Comparison of ENCODE assay signal across 31 cellular contexts in the genomic region with DNA sequence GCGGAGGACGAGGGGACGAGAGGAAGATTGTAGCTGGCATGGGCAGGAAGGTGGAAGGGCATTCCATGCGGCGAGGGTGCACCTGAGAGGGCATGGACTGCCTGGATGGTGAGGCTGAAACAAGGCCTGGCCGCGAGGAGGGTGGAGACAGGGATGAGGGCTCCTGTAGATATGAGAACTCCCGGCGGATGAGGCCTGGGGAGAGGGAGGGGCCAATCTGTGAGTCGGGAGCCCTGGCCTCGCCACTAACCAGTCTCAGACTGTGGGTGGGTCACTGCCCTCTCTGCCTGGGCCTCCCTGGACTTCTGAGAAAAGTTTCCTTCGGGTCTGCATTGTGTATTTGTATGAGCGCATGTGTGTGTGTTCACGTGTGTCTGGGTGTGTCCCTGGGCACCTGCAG. TPM values are rescaled to one million over a fixed set of nuclear protein-coding genes. Genes with fewer than 3 reads are reported as not detected.
"Had no signal": no experiment of that assay in that cellular context is flagged by ENCODE, and none has a peak within 500 bp of the region (broad histone marks: within the 10 kb centered on the region; RNA-seq: fewer than 3 reads in every experiment).

No MANE protein-coding gene starts in this region.

- H3K36me3 Mint-ChIP-seq: stimulated activated memory B cell treated with anti-CD40 and anti-IgM and Interleukin-4, amounts not matched to agents 10 μg/mL and 1 μg/mL and 100 μg/mL, for 72 hours had no signal

- H3K27me3 ChIP-seq: ovary, right lobe of liver, testis, thyroid gland had no signal

- H3K4me3 ChIP-seq: hepatocyte, lower lobe of right lung, ovary, right atrium auricular region, right lobe of liver, smooth muscle cell, stomach, testis, thyroid gland, transverse colon, upper lobe of left lung, vagina had no signal

- H3K9me3 ChIP-seq: lower lobe of right lung, ovary, right atrium auricular region, right lobe of liver, stomach, testis, thyroid gland, transverse colon, upper lobe of left lung, vagina had no signal

- H3K79me2 ChIP-seq: hepatocyte had no signal

- ATAC-seq: left cardiac atrium; left lobe of liver; lower lobe of right lung; naive thymus-derived CD8-positive, alpha-beta T cell; right lobe of liver; stimulated activated memory B cell treated with anti-CD40 and anti-IgM and Interleukin-4, amounts not matched to agents 10 μg/mL and 1 μg/mL and 100 μg/mL, for 72 hours; stimulated activated naive CD8-positive, alpha-beta T cell treated with anti-CD3 and anti-CD28 coated beads, Interleukin-15, Interleukin-2, amounts not matched to agents 100 U/mL and 50 U/mL, for 24 hours had no signal

- H3K4me3 Mint-ChIP-seq: naive thymus-derived CD8-positive, alpha-beta T cell; nephron; neural crest cell; stimulated activated memory B cell treated with anti-CD40 and anti-IgM and Interleukin-4, amounts not matched to agents 10 μg/mL and 1 μg/mL and 100 μg/mL, for 72 hours had no signal

- H3K27ac Mint-ChIP-seq: naive thymus-derived CD8-positive, alpha-beta T cell; nephron; progenitor cell of endocrine pancreas; stimulated activated memory B cell treated with anti-CD40 and anti-IgM and Interleukin-4, amounts not matched to agents 10 μg/mL and 1 μg/mL and 100 μg/mL, for 72 hours had no signal

- H3K4me1 ChIP-seq: right lobe of liver had no signal

- H3K27ac ChIP-seq: hepatocyte, lower lobe of right lung, ovary, right atrium auricular region, right lobe of liver, stomach, testis, thyroid gland, transverse colon, upper lobe of left lung, vagina had no signal

- H3K4me2 ChIP-seq: hepatocyte, smooth muscle cell had no signal

- H3K9me3 Mint-ChIP-seq: naive thymus-derived CD8-positive, alpha-beta T cell; nephron; neural crest cell; stimulated activated memory B cell treated with anti-CD40 and anti-IgM and Interleukin-4, amounts not matched to agents 10 μg/mL and 1 μg/mL and 100 μg/mL, for 72 hours had no signal

- H2AFZ ChIP-seq: hepatocyte had no signal

- H3K36me3 ChIP-seq: lower lobe of right lung, ovary, right atrium auricular region, right lobe of liver, stomach, thyroid gland, transverse colon, upper lobe of left lung, vagina had no signal

- DNase-seq: kidney glomerular epithelial cell; left cardiac atrium; lower lobe of right lung; mammary epithelial cell; mesenchymal stem cell; naive thymus-derived CD8-positive, alpha-beta T cell; ovary; right lobe of liver; stimulated activated CD4-positive, alpha-beta T cell treated with anti-CD3 and anti-CD28 coated beads, Interleukin-1b, Interleukin-23, amount 100 ng/mL, for 48 hours; stimulated activated CD4-positive, alpha-beta T cell treated with anti-CD3 and anti-CD28 coated beads, Interleukin-2, amount 100 ng/mL, for 48 hours; stimulated activated CD4-positive, alpha-beta T cell treated with anti-CD3 and anti-CD28 coated beads, Interleukin-4, amount 100 ng/mL, for 4 hours; stimulated activated CD8-positive, alpha-beta memory T cell treated with anti-CD3 and anti-CD28 coated beads, Interleukin-4, amount 100 ng/mL, for 48 hours; stimulated activated naive CD8-positive, alpha-beta T cell treated with anti-CD3 and anti-CD28 coated beads, Interleukin-15, Interleukin-2, amounts not matched to agents 100 U/mL and 50 U/mL, for 24 hours; stomach; testis; thyroid gland; transverse colon; upper lobe of left lung had no signal

RNA-seq across cellular contexts. Expression of a gene that starts 55.4 kb away (rescaled TPM):
- total RNA-seq: hepatocyte; left lobe of liver; liver; naive thymus-derived CD8-positive, alpha-beta T cell; pulmonary artery endothelial cell; renal cortical epithelial cell; right lobe of liver; smooth muscle cell; stomach; urinary bladder; vagina had no signal
- polyA plus RNA-seq: liver; naive thymus-derived CD8-positive, alpha-beta T cell; smooth muscle cell had no signal
